Comparison of ENCODE assay signal across 1 cellular context in the genomic region with DNA sequence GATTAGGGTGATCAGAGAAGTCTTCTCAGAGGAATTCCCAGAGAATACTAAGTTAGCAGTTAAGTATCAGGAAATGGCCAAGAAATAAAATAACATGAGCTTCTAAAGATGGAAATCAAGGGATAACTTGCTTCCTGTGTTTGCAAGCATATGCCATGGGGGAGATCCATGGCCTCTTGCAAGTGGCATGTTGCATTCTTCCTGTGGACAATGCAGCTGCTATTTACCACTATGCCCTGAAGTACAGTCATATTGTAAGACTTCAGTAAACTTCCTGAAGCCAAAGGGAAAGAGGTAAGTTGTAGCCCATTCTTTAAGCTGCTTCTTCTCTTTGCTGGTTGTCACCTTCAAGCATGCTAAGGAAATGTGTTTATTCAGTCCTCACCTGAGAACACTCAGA.
TF ChIP-seq lines count a peak whose summit lies in the region.

No MANE protein-coding gene starts in this region.

TF ChIP-seq in IMR-90, 13 proteins besides CTCF, POLR2A, EP300 and RAD21 (continued from another document):
- TF ChIP-seq NFE2L2 (IDR thresholded peaks at IDR 0.05; ENCODE audit: low read depth, low read length) (no peak), CEBPB (IDR thresholded peaks at IDR 0.05; ENCODE audit: low read depth, low read length) (no peak), BHLHE40 (IDR thresholded peaks at IDR 0.05; ENCODE audit: low read depth, low read length) (no peak), MAFK (IDR thresholded peaks at IDR 0.05; ENCODE audit: low read depth, low read length) (no peak), FOS (IDR thresholded peaks at IDR 0.05; ENCODE audit: low read depth, low read length) (no peak), RFX5 (IDR thresholded peaks at IDR 0.05; ENCODE audit: low read depth, low read length) (no peak)
- TF ChIP-seq, protein P1, sequence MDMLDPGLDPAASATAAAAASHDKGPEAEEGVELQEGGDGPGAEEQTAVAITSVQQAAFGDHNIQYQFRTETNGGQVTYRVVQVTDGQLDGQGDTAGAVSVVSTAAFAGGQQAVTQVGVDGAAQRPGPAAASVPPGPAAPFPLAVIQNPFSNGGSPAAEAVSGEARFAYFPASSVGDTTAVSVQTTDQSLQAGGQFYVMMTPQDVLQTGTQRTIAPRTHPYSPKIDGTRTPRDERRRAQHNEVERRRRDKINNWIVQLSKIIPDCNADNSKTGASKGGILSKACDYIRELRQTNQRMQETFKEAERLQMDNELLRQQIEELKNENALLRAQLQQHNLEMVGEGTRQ (IDR thresholded peaks at IDR 0.05; ENCODE audit: low read depth, low read length) = no peak
- TF ChIP-seq, protein P2, sequence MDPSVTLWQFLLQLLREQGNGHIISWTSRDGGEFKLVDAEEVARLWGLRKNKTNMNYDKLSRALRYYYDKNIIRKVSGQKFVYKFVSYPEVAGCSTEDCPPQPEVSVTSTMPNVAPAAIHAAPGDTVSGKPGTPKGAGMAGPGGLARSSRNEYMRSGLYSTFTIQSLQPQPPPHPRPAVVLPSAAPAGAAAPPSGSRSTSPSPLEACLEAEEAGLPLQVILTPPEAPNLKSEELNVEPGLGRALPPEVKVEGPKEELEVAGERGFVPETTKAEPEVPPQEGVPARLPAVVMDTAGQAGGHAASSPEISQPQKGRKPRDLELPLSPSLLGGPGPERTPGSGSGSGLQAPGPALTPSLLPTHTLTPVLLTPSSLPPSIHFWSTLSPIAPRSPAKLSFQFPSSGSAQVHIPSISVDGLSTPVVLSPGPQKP (IDR thresholded peaks at IDR 0.05; ENCODE audit: borderline replicate concordance, low read depth, low read length) = no peak
TF ChIP-seq in IMR-90: peak in this region for 0.
